Comparison of ENCODE assay signal across 8 cellular contexts in the genomic region with DNA sequence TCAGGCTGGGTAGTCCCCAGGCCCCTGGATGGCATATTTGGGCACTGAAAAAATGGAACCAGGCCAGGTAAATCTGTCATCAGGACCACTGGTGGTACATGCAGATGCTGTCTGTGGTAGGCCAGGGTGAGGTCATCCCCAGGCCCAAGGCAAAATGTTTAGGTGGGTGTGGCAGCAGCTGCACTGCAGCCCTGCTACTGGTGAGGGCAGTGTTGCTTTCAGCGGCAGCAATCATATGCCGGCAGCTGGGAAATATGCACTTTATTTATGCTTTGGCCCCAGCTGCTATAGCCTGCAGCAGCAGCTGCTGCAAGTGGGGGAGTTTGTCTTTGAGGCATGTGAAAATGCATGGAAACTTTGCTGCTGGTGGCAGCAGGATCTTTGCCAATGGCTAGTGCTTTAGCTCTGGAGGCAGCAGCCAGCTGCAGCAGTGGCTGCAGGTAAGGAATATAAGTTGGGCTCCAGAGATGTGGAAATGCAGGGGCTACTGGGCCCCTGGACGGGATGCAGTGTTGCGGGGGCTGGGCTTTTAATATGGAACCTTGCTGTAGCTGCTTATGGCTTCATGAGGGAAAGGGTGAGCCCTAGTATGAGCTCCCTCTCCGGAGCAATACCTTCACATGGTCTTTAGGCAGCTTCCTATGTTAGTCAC.
DNase-seq lines count a peak whose midpoint lies in the region; ATAC-seq, FAIRE-seq and TF ChIP-seq lines count a peak whose summit lies in the region.

No MANE protein-coding gene starts in this region.

- ATAC-seq in GM18870 (IDR thresholded peaks at IDR 0.05; ENCODE audit: unreplicated experiment) = peak; percentile 63
- ATAC-seq in HG03039 (IDR thresholded peaks at IDR 0.05; ENCODE audit: unreplicated experiment) = peak; percentile 60

- TF ChIP-seq CTCF in H1 (IDR thresholded peaks at IDR 0.05; ENCODE audit: control extremely low read depth in 1 of 3, insufficient read depth in 1 of 3, low read depth in 1 of 3, low read length in 3 of 3) = peak; percentile 70 to 89 (median 82)
- peak in 7 of 11 experiments; percentile 9 to 44 (median 16) for TF ChIP-seq CTCF in spleen (IDR thresholded peaks at IDR 0.05 in 8 of 11, conservative IDR thresholded peaks at IDR 0.05 in 3 of 11)

- intact Hi-C loops in spleen (cut with DNase I; ENCODE audit: low total_unique reads) = no loop called here

- no peak overlapping the region for H3K4ac ChIP-seq in H1 (replicated peaks; ENCODE audit: insufficient read length, low read depth, low read length)

- H4K8ac ChIP-seq in H1 (ENCODE audit: extremely low read depth, insufficient read depth, low read length) = no peak overlapping the region

- TF ChIP-seq EP300 in H1 (IDR thresholded peaks at IDR 0.05; ENCODE audit: borderline replicate concordance in 1 of 2, low read depth in 2 of 2, low read length in 2 of 2) = no peak

- no peak overlapping the region for H2AK5ac ChIP-seq in H1 (ENCODE audit: low read depth, low read length)

- no peak overlapping the region for H2BK12ac ChIP-seq in H1 (ENCODE audit: low read depth, low read length)

- H3K4me3 Mint-ChIP-seq in immature natural killer cell = no peak overlapping the region

- no peak overlapping the region for H3K56ac ChIP-seq in H1 (replicated peaks; ENCODE audit: insufficient read length, low read depth, low read length)

- peaks cover 0 to 4% of the 10 kb centered on the region in 2 experiments for H4K20me1 ChIP-seq in H1 (replicated peaks in 1 of 2; ENCODE audit: control insufficient read depth in 1 of 2, insufficient read depth in 2 of 2, low read length in 2 of 2)

- no peak overlapping the region for H3K4me2 ChIP-seq in H1 (ENCODE audit: insufficient read depth in 1 of 2, low read depth in 2 of 2, low read length in 2 of 2)

- H3K36me3 Mint-ChIP-seq in immature natural killer cell = no peaks in the 10 kb centered on the region

- H4K5ac ChIP-seq in H1 (ENCODE audit: insufficient read length, low read depth, low read length) = no peak overlapping the region

- peaks cover 0 to 3% (median 3%) of the 10 kb centered on the region in 3 donors for H3K27me3 Mint-ChIP-seq in immature natural killer cell (ENCODE audit: low read depth in 3 of 3)

- no peak overlapping the region for H3K27ac ChIP-seq in H1 (ENCODE audit: low read depth, low read length)
- no peak overlapping the region for H3K27ac ChIP-seq in spleen

- H2BK20ac ChIP-seq in H1 (ENCODE audit: low read length) = no peak overlapping the region

- H3K9ac ChIP-seq in H1 (replicated peaks in 1 of 4; ENCODE audit: extremely low read depth in 1 of 4, low read depth in 3 of 4, low read length in 3 of 4) = no peak overlapping the region

- H3K36me3 ChIP-seq in H1 (ENCODE audit: control insufficient read depth in 2 of 4, insufficient read depth in 4 of 4, low read length in 3 of 4) (no peaks in the 10 kb centered on the region), spleen (no peaks in the 10 kb centered on the region)

- H2BK120ac ChIP-seq in H1 (replicated peaks; ENCODE audit: low read depth, low read length) = no peak overlapping the region

- no peaks in the 10 kb centered on the region for H3K79me1 ChIP-seq in H1 (ENCODE audit: low read depth, low read length)

- peak; percentile 73 to 80 for TF ChIP-seq RAD21 in H1 (IDR thresholded peaks at IDR 0.05 in 1 of 2, conservative IDR thresholded peaks at IDR 0.05 in 1 of 2; ENCODE audit: low read depth in 2 of 2, low read length in 2 of 2)

- H3K23me2 ChIP-seq in H1 (ENCODE audit: low read depth, low read length) = no peaks in the 10 kb centered on the region

- no peaks in the 10 kb centered on the region for H3K79me2 ChIP-seq in H1 (ENCODE audit: control insufficient read depth in 1 of 2, insufficient read depth in 2 of 2, low read length in 2 of 2)

- H3K9me3 ChIP-seq in H1 (ENCODE audit: insufficient read depth in 2 of 2, low read depth in 1 of 2, low read length in 1 of 2) (no peaks in the 10 kb centered on the region), spleen (peaks cover 0 to 3% (median 0%) of the 10 kb centered on the region in 8 donors)

- H2AFZ ChIP-seq in H1 (ENCODE audit: low read length) = 0 out of 2 replicates have a peak overlapping the region, but pooled peaks have one; percentile 9

- peak; percentile 68 for FAIRE-seq in H1 (lab: Jason Lieb, UNC)

- TF ChIP-seq POLR2A in H1 (IDR thresholded peaks at IDR 0.05; ENCODE audit: control extremely low read depth in 1 of 2, low read depth in 2 of 2, low read length in 2 of 2) = no peak
- TF ChIP-seq POLR2A in spleen (IDR thresholded peaks at IDR 0.05) = no peak

- CTCF ChIA-PET in H1 (lab: Charles Lee; ENCODE audit: partially characterized antibody) = interaction anchor here (0.5 to 3.4 kb wide), 35 partner anchors 14 to 1153 kb away, joined by 3 to 9 read pairs (median 3); no protein-coding TSS in a partner anchor

- H3K14ac ChIP-seq in H1 (ENCODE audit: insufficient read length) = no peak overlapping the region

- DNase-seq in COR-L47 (lab: John Stamatoyannopoulos, UW) (peak; percentile 27), NCI-H510A treated with DMSO at 0.1 percent for 48 hours (lab: John Stamatoyannopoulos, UW) (peak; percentile 84), H1 (ENCODE audit: low read depth in 1 of 2, low spot score in 2 of 2) (peak; percentile 54 to 60), spleen (no peak), DMS79 treated with DMSO at 0.1 percent for 48 hours (lab: John Stamatoyannopoulos, UW) (no peak), immature natural killer cell (no peak)

- H3K4me3 ChIP-seq in H1 (ENCODE audit: extremely low read depth in 1 of 4, insufficient read depth in 2 of 4, low read depth in 3 of 4, low read length in 4 of 4) (no peak overlapping the region), spleen (no peak overlapping the region)

- no peak overlapping the region for H3K23ac ChIP-seq in H1 (ENCODE audit: insufficient read length)

- H3K4me1 ChIP-seq in H1 (replicated peaks in 1 of 4; ENCODE audit: control insufficient read depth in 3 of 4, insufficient read depth in 4 of 4, low read length in 3 of 4) = peaks cover 0 to 2% (median 0%) of the 10 kb centered on the region in 4 experiments; a peak in 1 of 7 replicates
- H3K4me1 ChIP-seq in spleen = peaks cover 0 to 23% (median 2%) of the 10 kb centered on the region in 6 donors

- H2BK15ac ChIP-seq in H1 (ENCODE audit: low read length) = no peak overlapping the region

- H3K4me1 Mint-ChIP-seq in immature natural killer cell = no peaks in the 10 kb centered on the region

- H3K9me3 Mint-ChIP-seq in immature natural killer cell = peaks cover 0 to 10% (median 3%) of the 10 kb centered on the region in 6 donors

- H3K18ac ChIP-seq in H1 (ENCODE audit: extremely low read depth, low read length) = no peak overlapping the region

- H2BK5ac ChIP-seq in H1 (ENCODE audit: low read depth, low read length) = no peak overlapping the region

- H3K27ac Mint-ChIP-seq in immature natural killer cell = no peak overlapping the region

- H4K91ac ChIP-seq in H1 (replicated peaks; ENCODE audit: insufficient read length, low read length) = no peak overlapping the region

- no peaks in the 10 kb centered on the region for H3K27me3 ChIP-seq in H1 (replicated peaks in 1 of 4; ENCODE audit: control insufficient read depth in 3 of 4, extremely low read depth in 1 of 4, insufficient read depth in 3 of 4, low read length in 3 of 4)
- peaks cover 0 to 14% (median 0%) of the 10 kb centered on the region in 7 donors for H3K27me3 ChIP-seq in spleen (replicated peaks in 1 of 7)

- POLR2A ChIA-PET in H1 (lab: Charles Lee; ENCODE audit: partially characterized antibody) = interaction anchor here (0.6 kb wide), 1 partner anchor 108 kb away, joined by 3 read pairs; no protein-coding TSS in a partner anchor

- WGBS in H1 (ENCODE audit: extremely low coverage in 1 of 2, insufficient coverage in 1 of 2, insufficient read length in 1 of 2, insufficient replicate concordance in 2 of 2, low coverage in 1 of 2, low lambda C conversion rate in 2 of 2, missing lambda C conversion rate in 1 of 2), 2 experiments = 73% methylated on average over 5 of the region's 5 CpGs; no CpG with 5 or more reads in 1 of the 2 experiments
- WGBS in spleen, 5 donors = 52 to 64% (median 56%) methylated on average over 5 of the region's 5 CpGs

TF ChIP-seq in H1, 55 proteins besides CTCF, POLR2A, EP300 and RAD21:
- no peak for TF ChIP-seq ASH2L (IDR thresholded peaks at IDR 0.05; ENCODE audit: low read length)
- TF ChIP-seq JUND (IDR thresholded peaks at IDR 0.05; ENCODE audit: low read length) = peak; percentile 82
- TF ChIP-seq ATF2 (IDR thresholded peaks at IDR 0.05; ENCODE audit: low read length) = 0 out of 2 replicates have a peak, but pooled peaks have one; percentile 55

Comparison
In these comparisons a context has a peak if more than half of its experiments do, and no peak if none do; other contexts are left out.
1. DNase-seq: peak in COR-L47 (single experiment), NCI-H510A treated with DMSO at 0.1 percent for 48 hours (single experiment) and H1 (2 of 2); none in spleen (single experiment), DMS79 treated with DMSO at 0.1 percent for 48 hours (single experiment) and immature natural killer cell (0 of 3).